ENCODE assay signal across 8 cellular contexts in genomic region chr11:109853156-109853776, GRCh38.
DNase-seq lines count a peak whose midpoint lies in the region; ATAC-seq, FAIRE-seq and TF ChIP-seq lines count a peak whose summit lies in the region.

No MANE protein-coding gene starts in this region.

- H3K36me3 ChIP-seq in A673 (ENCODE audit: insufficient read depth, low read length, poor library complexity, severe bottlenecking) (no peaks in the 10 kb centered on the region), mammary epithelial cell (ENCODE audit: insufficient read depth, low read length) (no peaks in the 10 kb centered on the region)

- no peak overlapping the region for H3K4me2 ChIP-seq in mammary epithelial cell (ENCODE audit: insufficient read depth, low read depth, low read length)

- H3K4me3 ChIP-seq in A673 (ENCODE audit: low read depth, low read length, poor library complexity, severe bottlenecking), result no peak overlapping the region
- H3K4me3 ChIP-seq in mammary epithelial cell (replicated peaks in 1 of 3; ENCODE audit: insufficient read depth in 1 of 3, low read depth in 2 of 3, low read length in 3 of 3), result no peak overlapping the region

- peak; percentile 77 for ATAC-seq in HG02884 (IDR thresholded peaks at IDR 0.05; ENCODE audit: unreplicated experiment)

- H3K27me3 ChIP-seq in A673 (replicated peaks; ENCODE audit: insufficient read depth, low read depth, low read length, poor library complexity) (no peaks in the 10 kb centered on the region), mammary epithelial cell (ENCODE audit: insufficient read depth, low read length) (no peaks in the 10 kb centered on the region)

- peaks cover 31% of the 10 kb centered on the region for H3K4me1 ChIP-seq in A673 (ENCODE audit: insufficient read depth, low read length, poor library complexity, severe bottlenecking)
- peaks cover 4% of the 10 kb centered on the region for H3K4me1 ChIP-seq in mammary epithelial cell (ENCODE audit: insufficient read depth, low read length)

- no peaks in the 10 kb centered on the region for H4K20me1 ChIP-seq in mammary epithelial cell (ENCODE audit: insufficient read depth, low read length)

- no TSS peak for BruUV-seq in A673 (replicated peaks; lab: Mats Ljungman, UMichigan)
- no TSS peak for BruUV-seq in mammary epithelial cell (replicated peaks; lab: Mats Ljungman, UMichigan)

- TF ChIP-seq POLR2A in GM12891 (IDR thresholded peaks at IDR 0.05; ENCODE audit: low read depth, low read length), result no peak

- no peak overlapping the region for H3K27ac ChIP-seq in A673 (ENCODE audit: low read depth, low read length, poor library complexity, severe bottlenecking)
- no peak overlapping the region for H3K27ac ChIP-seq in mammary epithelial cell (ENCODE audit: insufficient read depth, low read depth, low read length)

- TF ChIP-seq CTCF in A673 (conservative IDR thresholded peaks at IDR 0.05; ENCODE audit: low read depth, low read length) (peak; percentile 89), mammary epithelial cell (conservative IDR thresholded peaks at IDR 0.05 in 1 of 2, IDR thresholded peaks at IDR 0.05 in 1 of 2; ENCODE audit: extremely low read depth in 1 of 2, insufficient read depth in 1 of 2, low read depth in 1 of 2, low read length in 2 of 2) (peak; percentile 79 to 87)

- no peak overlapping the region for H3K9ac ChIP-seq in mammary epithelial cell (ENCODE audit: insufficient read depth, low read length)

- POLR2A ChIA-PET in A673 (lab: Charles Lee; ENCODE audit: low non-redundant PET), result no interaction called here

- intact Hi-C loops in A673 (cut with micrococcal nuclease; ENCODE audit: unreplicated experiment), result loop anchor here (1.0 to 10.0 kb wide), 3 partner anchors 86 to 524 kb away; no protein-coding TSS in a partner anchor
- intact Hi-C loops in mammary epithelial cell (cut with micrococcal nuclease), result loop anchor here (1.0 to 10.0 kb wide), 4 partner anchors 86 to 1154 kb away; no protein-coding TSS in a partner anchor

- CTCF ChIA-PET in A673 (lab: Charles Lee), result interaction anchor here (1.0 to 1.2 kb wide), 2 partner anchors 12 to 86 kb away, joined by 4 to 14 read pairs; no protein-coding TSS in a partner anchor
- CTCF ChIA-PET in mammary epithelial cell (lab: Charles Lee; ENCODE audit: low non-redundant PET), result interaction anchor here (0.6 to 1.1 kb wide), 2 partner anchors 86 to 348 kb away, joined by 4 to 13 read pairs; no protein-coding TSS in a partner anchor

- FAIRE-seq in GM12891 (lab: Jason Lieb, UNC), result peak; percentile 82

- H3K79me2 ChIP-seq in mammary epithelial cell (ENCODE audit: insufficient read depth, low read length), result no peaks in the 10 kb centered on the region

- no peak overlapping the region for H2AFZ ChIP-seq in mammary epithelial cell (ENCODE audit: low read depth, low read length)

- peak; percentile 89 for DNase-seq in A673 (ENCODE audit: low spot score)
- DNase-seq in GM12891 (ENCODE audit: insufficient read length, low spot score), result no peak
- DNase-seq in NCI-H2081 (lab: John Stamatoyannopoulos, UW), result peak; percentile 42 to 62
- DNase-seq in mammary epithelial cell, result peak; percentile 63
- DNase-seq in non-pigmented ciliary epithelial cell (ENCODE audit: low read depth), result peak; percentile 70
- no peak for DNase-seq in hippocampal formation (lab: John Stamatoyannopoulos, UW)
- DNase-seq in activated T-cell treated with anti-CD3 and anti-CD28 coated beads, Interleukin-2, amount 50 U/mL, for 48 hours, result no peak

- H3K9me3 ChIP-seq in A673 (ENCODE audit: low read depth, low read length, poor library complexity, severe bottlenecking) (no peaks in the 10 kb centered on the region), mammary epithelial cell (replicated peaks; ENCODE audit: insufficient read depth, low read length) (no peaks in the 10 kb centered on the region)

- in situ Hi-C loops in mammary epithelial cell (cut with MboI; ENCODE audit: low sequenced_read_pairs in 2 of 2), result no loop called here

- 68% methylated on average over 5 of the region's 5 CpGs for WGBS in mammary epithelial cell (ENCODE audit: low coverage, missing lambda C conversion rate)

- dilution Hi-C loops in mammary epithelial cell (cut with HindIII; ENCODE audit: low sequenced_read_pairs), result no loop called here

TF ChIP-seq in GM12891, 5 proteins besides CTCF, POLR2A, EP300 and RAD21:
- TF ChIP-seq TAF1 (IDR thresholded peaks at IDR 0.05; ENCODE audit: low read depth, low read length), result no peak
- no peak for TF ChIP-seq SPI1 (IDR thresholded peaks at IDR 0.05; ENCODE audit: low read depth, low read length)
- TF ChIP-seq POU2F2 (IDR thresholded peaks at IDR 0.05; ENCODE audit: low read depth, low read length), result no peak
- no peak for TF ChIP-seq POLR2AphosphoS5 (IDR thresholded peaks at IDR 0.05; ENCODE audit: low read depth, low read length)
- TF ChIP-seq PAX5 (IDR thresholded peaks at IDR 0.05; ENCODE audit: insufficient read depth, low read length, severe bottlenecking), result no peak

Comparison
In these comparisons a context has a peak if more than half of its experiments do, and no peak if none do; other contexts are left out.
1. DNase-seq: peak in A673 (single experiment), NCI-H2081 (2 of 2), mammary epithelial cell (single experiment) and non-pigmented ciliary epithelial cell (single experiment); none in GM12891 (single experiment), hippocampal formation (0 of 2) and activated T-cell treated with anti-CD3 and anti-CD28 coated beads, Interleukin-2, amount 50 U/mL, for 48 hours (0 of 2).